8 cellular contexts compared by ENCODE assay signal in the genomic region with DNA sequence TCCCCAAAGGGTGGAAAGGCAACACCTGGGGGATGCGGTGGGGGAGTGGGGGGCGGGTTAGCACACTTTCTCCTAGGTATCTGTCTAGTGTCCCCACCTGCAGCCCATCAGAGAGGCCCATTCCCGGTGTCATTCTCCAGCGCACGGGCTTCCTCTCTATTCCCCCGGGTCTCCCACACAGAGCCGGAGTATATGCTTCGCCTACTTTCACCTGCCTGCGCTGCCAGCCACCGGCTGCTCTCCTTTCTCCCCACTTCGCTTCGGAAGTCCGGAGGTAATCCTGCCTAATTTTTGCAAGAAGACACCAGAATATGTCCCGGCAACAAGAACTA. TPM values are rescaled to one million over a fixed set of nuclear protein-coding genes. Genes with fewer than 3 reads are reported as not detected.
DNase-seq lines count a peak whose midpoint lies in the region; ATAC-seq lines count a peak whose summit lies in the region.

No MANE protein-coding gene starts in this region.

- H3K27me3 ChIP-seq in GM23248 (replicated peaks; ENCODE audit: insufficient read depth) = peaks cover 45% of the 10 kb centered on the region
- peaks cover 17% of the 10 kb centered on the region for H3K27me3 ChIP-seq in adipocyte (replicated peaks; ENCODE audit: control insufficient read depth, insufficient read depth, low read length)

- H3K36me3 ChIP-seq in GM23248 (ENCODE audit: low read depth) (no peaks in the 10 kb centered on the region), adipocyte (ENCODE audit: control insufficient read depth, insufficient read depth, low read length, severe bottlenecking) (no peaks in the 10 kb centered on the region)

- no peak overlapping the region for H2AFZ ChIP-seq in GM23248

- no peak overlapping the region for H3K27ac ChIP-seq in GM23248

- peaks cover 21 to 75% (median 39%) of the 10 kb centered on the region in 5 donors for H3K27me3 Mint-ChIP-seq in naive thymus-derived CD8-positive, alpha-beta T cell

- peaks cover 0 to 2% (median 0%) of the 10 kb centered on the region in 9 donors for H3K9me3 Mint-ChIP-seq in naive thymus-derived CD8-positive, alpha-beta T cell

- no peaks in the 10 kb centered on the region for H3K36me3 Mint-ChIP-seq in naive thymus-derived CD8-positive, alpha-beta T cell

- peaks cover 0 to 10% (median 5%) of the 10 kb centered on the region in 4 donors for H3K4me1 Mint-ChIP-seq in naive thymus-derived CD8-positive, alpha-beta T cell

- intact Hi-C loops in posterior vena cava (cut with DNase I) = no loop called here

- H3K4me1 ChIP-seq in GM23248 (ENCODE audit: insufficient read depth) (no peaks in the 10 kb centered on the region), adipocyte (ENCODE audit: control insufficient read depth, insufficient read depth, low read length) (no peaks in the 10 kb centered on the region)

- H3K9me3 ChIP-seq in GM23248 (ENCODE audit: low read depth) (no peaks in the 10 kb centered on the region), adipocyte (ENCODE audit: control insufficient read depth, low read length) (no peaks in the 10 kb centered on the region)

- ATAC-seq in naive thymus-derived CD8-positive, alpha-beta T cell = no peak

- peak overlapping the region in 8 of 10 donors; percentile 12 to 66 (median 42) for H3K4me3 Mint-ChIP-seq in naive thymus-derived CD8-positive, alpha-beta T cell

- H3F3A ChIP-seq in GM23248 (ENCODE audit: insufficient read depth) = no peaks in the 10 kb centered on the region

- WGBS in GM23248 (ENCODE audit: low coverage in 1 of 2, low lambda C conversion rate in 2 of 2, missing lambda C conversion rate in 2 of 2), 2 experiments = 15% methylated on average over 13 to 14 of the region's 14 CpGs

- H3K4me3 ChIP-seq in GM23248 (peak overlapping the region; percentile 66; the same call in 1 of the 2 replicates), adipocyte (ENCODE audit: low read length) (peak overlapping the region; percentile 79)

- POLR2A ChIA-PET in naive thymus-derived CD8-positive, alpha-beta T cell (lab: Charles Lee) = no interaction called here

- H4K20me1 ChIP-seq in GM23248 (ENCODE audit: insufficient read depth) = no peaks in the 10 kb centered on the region

- no peak overlapping the region for H3K4me2 ChIP-seq in GM23248 (ENCODE audit: unreplicated experiment)

- H3K27ac Mint-ChIP-seq in naive thymus-derived CD8-positive, alpha-beta T cell = no peak overlapping the region

- DNase-seq in COLO668 (lab: John Stamatoyannopoulos, UW; ENCODE audit: unreplicated experiment) (peak; percentile 69), GM23248 (no peak), adipocyte (ENCODE audit: low read depth) (no peak), HT-29 (ENCODE audit: low spot score) (no peak), GM03348 (ENCODE audit: low spot score) (no peak), posterior vena cava (ENCODE audit: low spot score) (no peak)
- DNase-seq in naive thymus-derived CD8-positive, alpha-beta T cell = no peak
- DNase-seq in activated CD4-positive, alpha-beta T cell treated with anti-CD3 and anti-CD28 coated beads, Interleukin-2, amount 50 U/mL, for 1 hour = no peak

- H3K79me2 ChIP-seq in GM23248 (ENCODE audit: insufficient read depth) = no peaks in the 10 kb centered on the region

- in situ Hi-C loops in GM23248 (cut with MboI) = no loop called here

- H3K9ac ChIP-seq in GM23248 (no peak overlapping the region), adipocyte (ENCODE audit: low read length) (no peak overlapping the region)

- no peaks in the 10 kb centered on the region for H3K9me2 ChIP-seq in GM23248 (ENCODE audit: insufficient read depth)

RNA-seq across cellular contexts. Expression of a gene that starts 0.9 kb away (rescaled TPM):
- 0.32 TPM in 1 of 2 replicates, not detected in the other for total RNA-seq in GM23248 (2014; rRNA removed; shearing (Covaris generic))
- 1.2 and 1.7 TPM in 2 replicates for polyA plus RNA-seq in GM23248 (2016; fragmentation: Nextera tagmentation; extraction: Ambion mirVana)
- total RNA-seq in naive thymus-derived CD8-positive, alpha-beta T cell = not detected
- polyA plus RNA-seq in naive thymus-derived CD8-positive, alpha-beta T cell = not detected
- 0.03 and 0.31 TPM in 2 replicates for total RNA-seq in HT-29 (2014; rRNA removed; shearing (Covaris generic))
- total RNA-seq in posterior vena cava = not detected
